Comparison of ENCODE assay signal across 1 cellular context in genomic region chr6:151014404-151015150, GRCh38.
TF ChIP-seq lines count a peak whose summit lies in the region.

No MANE protein-coding gene starts in this region.

TF ChIP-seq in GM12878, 131 proteins besides CTCF, POLR2A, EP300 and RAD21 (continued from another document):
- TF ChIP-seq SPI1 (IDR thresholded peaks at IDR 0.05; ENCODE audit: borderline replicate concordance, insufficient read depth, low read depth, low read length), result no peak
